ENCODE assay signal across 2 cellular contexts in genomic region chrX:7926501-7926900, GRCh38.
TF ChIP-seq lines count a peak whose summit lies in the region.

No MANE protein-coding gene starts in this region.

TF ChIP-seq in SK-N-SH, 30 proteins besides CTCF, POLR2A, EP300 and RAD21 (continued from another document):
- no peak for TF ChIP-seq ZBTB33 (IDR thresholded peaks at IDR 0.05; ENCODE audit: borderline replicate concordance, low read depth)
- no peak for TF ChIP-seq NRF1 (IDR thresholded peaks at IDR 0.05; ENCODE audit: low read depth, low read length)
- TF ChIP-seq MEF2A (IDR thresholded peaks at IDR 0.05; ENCODE audit: borderline replicate concordance, low read depth) = no peak
- TF ChIP-seq FOXJ3 (CRISPR knock-in tag; IDR thresholded peaks at IDR 0.05) = no peak
- TF ChIP-seq EZH2phosphoT487 (IDR thresholded peaks at IDR 0.05; ENCODE audit: borderline replicate concordance, low read depth) = no peak
- TF ChIP-seq USF2 (IDR thresholded peaks at IDR 0.05; ENCODE audit: borderline replicate concordance, low read depth, low read length) = no peak
- TF ChIP-seq REST (IDR thresholded peaks at IDR 0.05; ENCODE audit: low read depth, low read length) = no peak
- no peak for TF ChIP-seq FOXM1 (IDR thresholded peaks at IDR 0.05; ENCODE audit: low read depth)
- no peak for TF ChIP-seq PBX3 (IDR thresholded peaks at IDR 0.05)
- TF ChIP-seq MAX (IDR thresholded peaks at IDR 0.05; ENCODE audit: low read depth) = no peak

TF ChIP-seq in SK-N-SH treated with all-trans-retinoic acid at 6 μM for 48 hours, 23 proteins besides CTCF, POLR2A, EP300 and RAD21 (continued from another document):
- TF ChIP-seq POU6F1 (CRISPR knock-in tag; IDR thresholded peaks at IDR 0.05; ENCODE audit: borderline replicate concordance, low read depth) = no peak
- TF ChIP-seq ISL1 (CRISPR knock-in tag; IDR thresholded peaks at IDR 0.05) = no peak
- no peak for TF ChIP-seq GLIS3 (CRISPR knock-in tag; IDR thresholded peaks at IDR 0.05)
- TF ChIP-seq CSRNP3 (CRISPR knock-in tag; IDR thresholded peaks at IDR 0.05) = no peak
- TF ChIP-seq ESRRG (CRISPR knock-in tag; IDR thresholded peaks at IDR 0.05) = no peak
